ENCODE assay signal across 1 cellular context in the genomic region with DNA sequence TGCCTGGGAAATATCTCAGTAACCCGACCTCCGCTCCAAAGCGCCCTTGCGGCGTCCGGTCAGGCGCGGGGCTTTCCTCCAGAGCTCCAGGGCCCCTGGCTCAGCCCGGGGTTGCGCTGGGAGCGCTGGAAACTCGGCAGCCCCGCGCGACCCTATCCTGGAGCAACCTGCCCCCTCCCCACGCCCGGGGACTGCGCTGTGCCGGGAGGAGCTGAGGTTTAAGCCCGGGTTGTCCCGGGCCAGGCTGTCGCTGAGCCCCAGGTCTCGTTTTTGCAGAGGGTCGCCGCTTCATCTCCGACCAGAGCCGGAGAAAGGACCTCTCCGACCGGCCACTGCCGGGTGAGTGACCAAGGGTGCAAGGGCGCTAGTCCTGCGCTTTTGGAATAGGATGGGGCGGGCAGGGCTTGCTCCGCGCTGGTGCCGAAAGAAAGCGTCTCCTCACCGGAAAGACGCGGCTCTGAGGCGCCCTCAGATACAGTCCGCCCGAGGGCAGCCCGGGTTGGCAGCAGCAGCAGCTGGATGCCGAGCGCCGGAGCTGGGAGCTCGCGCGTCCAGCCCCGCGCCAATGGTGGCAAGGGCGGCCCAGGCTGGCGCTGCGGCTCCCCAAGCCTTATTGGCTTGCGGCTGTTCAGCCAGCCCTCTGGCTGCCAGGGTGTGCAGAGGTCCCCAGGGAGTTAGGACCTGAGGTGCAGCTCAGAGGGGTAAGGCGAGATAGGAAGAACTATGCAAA.
TF ChIP-seq lines count a peak whose summit lies in the region.

No MANE protein-coding gene starts in this region.

TF ChIP-seq in K562, 482 proteins besides CTCF, POLR2A, EP300 and RAD21:
- TF ChIP-seq ZNF707 (CRISPR knock-in tag; conservative IDR thresholded peaks at IDR 0.05) = no peak
- peak; percentile 36 for TF ChIP-seq GABPA (tag; conservative IDR thresholded peaks at IDR 0.05; ENCODE audit: low read depth)
TF ChIP-seq in K562: peak in this region for 1.
